In the genomic region with DNA sequence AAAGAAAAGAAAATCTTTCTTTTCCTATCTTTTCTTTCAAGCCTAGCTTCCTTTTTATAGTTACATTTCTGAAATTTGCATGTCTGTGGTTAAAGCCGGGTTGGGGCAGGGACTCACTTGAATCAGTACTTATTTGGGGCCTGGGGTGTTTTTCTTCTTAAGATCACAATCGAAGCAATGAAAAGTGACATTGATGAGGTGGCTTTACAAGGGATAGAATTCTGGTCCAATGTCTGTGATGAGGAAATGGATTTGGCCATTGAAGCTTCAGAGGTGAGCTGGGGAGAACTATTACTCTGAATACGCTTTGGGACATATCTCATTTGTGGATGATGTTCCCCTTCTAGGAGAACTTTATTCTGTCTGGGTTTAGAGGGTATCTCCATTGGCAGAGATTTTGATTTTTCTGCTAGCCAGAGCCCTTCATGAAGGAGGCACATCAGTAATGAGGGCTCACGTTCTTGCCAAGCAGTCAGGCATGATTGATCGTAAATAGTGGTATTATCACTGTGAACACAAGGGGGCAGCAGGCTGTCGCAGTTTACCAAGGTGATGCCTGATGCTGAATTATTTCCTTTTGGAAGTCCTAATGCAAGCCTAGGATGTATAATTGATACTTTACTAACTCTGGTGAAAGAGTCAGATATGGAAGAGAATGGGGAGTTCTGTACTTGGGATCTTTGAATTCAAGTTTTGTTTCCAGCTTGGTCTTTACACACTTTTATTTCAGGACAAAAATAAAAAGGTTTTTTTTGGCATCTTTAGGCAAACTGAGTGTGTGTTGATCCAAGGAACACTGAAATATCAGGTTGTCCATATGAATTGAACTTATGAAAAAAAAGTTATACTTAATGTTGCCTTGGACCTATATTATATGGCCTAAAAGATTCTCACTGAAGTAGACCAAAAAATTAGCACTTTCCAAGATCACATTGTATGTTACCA, we compare ENCODE assay signal across 8 cellular contexts.
DNase-seq lines count a peak whose midpoint lies in the region; ATAC-seq and TF ChIP-seq lines count a peak whose summit lies in the region.

No MANE protein-coding gene starts in this region.

- no peak for ATAC-seq in HG02623 (IDR thresholded peaks at IDR 0.05; ENCODE audit: unreplicated experiment)

- peaks cover 7% of the 10 kb centered on the region; the same call in 1 of the 2 replicates for H3K4me1 ChIP-seq in iPS-20b (ENCODE audit: insufficient read depth, low read length)

- H3K27ac ChIP-seq in iPS-20b (ENCODE audit: low read length), result no peak overlapping the region

- H3K4me3 ChIP-seq in astrocyte of the spinal cord (ENCODE audit: low read depth, low read length) (no peak overlapping the region), iPS-20b (ENCODE audit: low read length) (no peak overlapping the region)

- peaks cover 98% of the 10 kb centered on the region for H3K36me3 ChIP-seq in iPS-20b (ENCODE audit: insufficient read depth, low read depth, low read length)

- DNase-seq in NOMO-1 (lab: John Stamatoyannopoulos, UW; ENCODE audit: unreplicated experiment in 2 of 2), result peak; percentile 20 to 43
- DNase-seq in NOMO-1 treated with dmso at 0.1 percent for 144 hours (lab: John Stamatoyannopoulos, UW; ENCODE audit: unreplicated experiment), result no peak
- DNase-seq in NCI-H146 treated with DMSO at 0.1 percent for 48 hours (lab: John Stamatoyannopoulos, UW; ENCODE audit: unreplicated experiment), result peak; percentile 27
- DNase-seq in T1000 (lab: John Stamatoyannopoulos, UW), result peak; percentile 23
- DNase-seq in astrocyte of the spinal cord (ENCODE audit: low read depth, low spot score), result peak; percentile 59
- peak; percentile 12 to 19 for DNase-seq in stimulated activated CD4-positive, alpha-beta T cell treated with anti-CD3 and anti-CD28 coated beads, Interleukin-15, amount 100 ng/mL, for 1 hour (ENCODE audit: low read depth in 1 of 2, low spot score in 1 of 2)

- H3K9ac ChIP-seq in iPS-20b (ENCODE audit: low read depth, low read length), result peak overlapping the region; percentile 0; the same call in 1 of the 2 replicates

- in situ Hi-C loops in astrocyte of the spinal cord (cut with HindIII; ENCODE audit: low sequenced_read_pairs), result no loop called here

- no peaks in the 10 kb centered on the region for H3K27me3 ChIP-seq in iPS-20b (ENCODE audit: insufficient read depth, low read length)

- TF ChIP-seq CTCF in astrocyte of the spinal cord (IDR thresholded peaks at IDR 0.05; ENCODE audit: low read depth, low read length), result peak; percentile 73

- H3K9me3 ChIP-seq in iPS-20b (ENCODE audit: insufficient read depth, low read depth, low read length), result no peaks in the 10 kb centered on the region
